9 cellular contexts compared by ENCODE assay signal in the genomic region with DNA sequence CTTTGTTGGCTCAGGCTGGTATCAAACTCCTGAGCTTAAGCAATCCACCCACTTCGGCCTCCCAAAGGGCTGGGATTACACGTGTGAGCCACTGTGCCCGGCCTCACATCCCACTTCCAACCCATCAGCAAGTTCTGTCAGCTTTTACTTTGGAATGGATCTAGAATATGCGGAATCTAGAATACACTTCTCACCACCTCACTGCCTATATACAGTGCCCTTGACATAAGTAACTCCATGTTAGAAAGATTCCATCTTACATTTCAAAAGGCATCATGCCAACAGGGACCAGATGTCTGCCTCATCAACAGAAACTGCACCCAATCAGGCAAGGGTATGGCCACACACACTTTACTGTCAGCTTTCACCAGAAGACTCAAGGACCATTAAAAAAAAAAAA.
"Had no signal": no experiment of that assay in that cellular context is flagged by ENCODE, and none has a peak within 500 bp of the region (broad histone marks: within the 10 kb centered on the region; RNA-seq: fewer than 3 reads in every experiment).

No MANE protein-coding gene starts in this region.

- H3K4me3 ChIP-seq: MG63, SJCRH30 had no signal

- H3K27ac ChIP-seq: SJCRH30 had no signal

- DNase-seq: Karpas-422, NCI-H1436 treated with DMSO at 0.1 percent for 48 hours, NCI-H1694, NCI-H187 treated with DMSO at 0.1 percent for 48 hours, NCI-H524 treated with DMSO at 0.1 percent for 48 hours, PC-3, SHP77 treated with DMSO at 0.1 percent for 48 hours had no signal

- H3K9me3 ChIP-seq: MG63, SJCRH30 had no signal

- H3K36me3 ChIP-seq: MG63, SJCRH30 had no signal

- H3K27me3 ChIP-seq: MG63, SJCRH30 had no signal
